In genomic region chr16:3173892-3174617, GRCh38 we compare ENCODE assay signal across 1 cellular context.
TF ChIP-seq lines count a peak whose summit lies in the region.

No MANE protein-coding gene starts in this region.

TF ChIP-seq in K562, 482 proteins besides CTCF, POLR2A, EP300 and RAD21 (continued from another document and continues in another):
- TF ChIP-seq NKRF (IDR thresholded peaks at IDR 0.05; ENCODE audit: borderline replicate concordance) (peak; percentile 41; the same call in 1 of the 2 replicates), SAFB2 (IDR thresholded peaks at IDR 0.05; ENCODE audit: borderline replicate concordance, low read depth, low read length, severe bottlenecking) (no peak), HCFC1 (IDR thresholded peaks at IDR 0.05; ENCODE audit: low read depth, low read length) (peak; percentile 26; the same call in 1 of the 2 replicates), ZNF274 (IDR thresholded peaks at IDR 0.05; ENCODE audit: borderline replicate concordance, low read depth, low read length) (no peak), SP1 (CRISPR knock-in tag; IDR thresholded peaks at IDR 0.05) (peak; percentile 42; the same call in 1 of the 2 replicates), ZBTB2 (IDR thresholded peaks at IDR 0.05) (0 out of 2 replicates have a peak, but pooled peaks have one; percentile 20), TFAP4 (CRISPR knock-in tag; IDR thresholded peaks at IDR 0.05; ENCODE audit: borderline replicate concordance) (peak; percentile 42), CHD4 (IDR thresholded peaks at IDR 0.05; ENCODE audit: insufficient read depth, insufficient replicate concordance, low read depth, low read length, poor library complexity, severe bottlenecking) (no peak), USF1 (CRISPR knock-in tag; IDR thresholded peaks at IDR 0.05) (peak; percentile 69), ZBTB40 (IDR thresholded peaks at IDR 0.05) (no peak), ZBTB40 (CRISPR knock-in tag; IDR thresholded peaks at IDR 0.05) (0 out of 2 replicates have a peak, but pooled peaks have one; percentile 23), CREB1 (IDR thresholded peaks at IDR 0.05) (no peak), CREB1 (CRISPR knock-in tag; IDR thresholded peaks at IDR 0.05) (peak; percentile 33; the same call in 1 of the 2 replicates), HDAC2 (IDR thresholded peaks at IDR 0.05) (0 out of 2 replicates have a peak, but pooled peaks have one; percentile 32), FUS (optimal IDR thresholded peaks at IDR 0.05; ENCODE audit: low read depth, low read length) (no peak), ZFPM2 (CRISPR knock-in tag; IDR thresholded peaks at IDR 0.05) (no peak), MYC (IDR thresholded peaks at IDR 0.05; ENCODE audit: low read depth, low read length) (peak; percentile 60), MYC (CRISPR knock-in tag; IDR thresholded peaks at IDR 0.05; ENCODE audit: borderline replicate concordance, low read depth) (no peak), CXXC5 (CRISPR knock-in tag; IDR thresholded peaks at IDR 0.05) (peak; percentile 38; the same call in 1 of the 2 replicates), VEZF1 (CRISPR knock-in tag; IDR thresholded peaks at IDR 0.05) (peak; percentile 47), MXD1 (CRISPR knock-in tag; IDR thresholded peaks at IDR 0.05; ENCODE audit: borderline replicate concordance, poor library complexity, severe bottlenecking) (no peak), ZBTB7A (IDR thresholded peaks at IDR 0.05; ENCODE audit: borderline replicate concordance, control insufficient read depth, low read depth, low read length) (peak; percentile 63; the same call in 1 of the 2 replicates), SOX6 (IDR thresholded peaks at IDR 0.05) (0 out of 2 replicates have a peak, but pooled peaks have one; percentile 20), RAD51 (IDR thresholded peaks at IDR 0.05; ENCODE audit: borderline replicate concordance, low read depth) (peak; percentile 70), MAZ (CRISPR knock-in tag; conservative IDR thresholded peaks at IDR 0.05 in 1 of 2, IDR thresholded peaks at IDR 0.05 in 1 of 2) (peak in 1 of 2 experiments; percentile 47; a peak in 3 of 4 replicates), ZNF764 (CRISPR knock-in tag; IDR thresholded peaks at IDR 0.05; ENCODE audit: low read depth) (0 out of 2 replicates have a peak, but pooled peaks have one; percentile 43), HMGN3 (IDR thresholded peaks at IDR 0.05; ENCODE audit: borderline replicate concordance, extremely low read depth, insufficient read length, low read depth, low read length) (no peak), ZFX (CRISPR knock-in tag; IDR thresholded peaks at IDR 0.05) (peak; percentile 30; the same call in 1 of the 2 replicates), PHF8 (IDR thresholded peaks at IDR 0.05; ENCODE audit: borderline replicate concordance, low read length) (no peak; the same call in 1 of the 2 replicates), NBN (IDR thresholded peaks at IDR 0.05; ENCODE audit: low read depth) (peak; percentile 76; the same call in 1 of the 2 replicates), SMAD3 (CRISPR knock-in tag; conservative IDR thresholded peaks at IDR 0.05) (no peak), FOXA3 (CRISPR knock-in tag; conservative IDR thresholded peaks at IDR 0.05 in 1 of 2, IDR thresholded peaks at IDR 0.05 in 1 of 2) (0 out of 4 replicates have a peak, but pooled peaks of 1 of the 2 experiments have one; percentile 51), STAT6 (CRISPR knock-in tag; IDR thresholded peaks at IDR 0.05) (no peak), ADNP (tag; IDR thresholded peaks at IDR 0.05) (0 out of 2 replicates have a peak, but pooled peaks have one; percentile 63), RBFOX2 (IDR thresholded peaks at IDR 0.05; ENCODE audit: low read depth, low read length) (no peak), FOXK2 (conservative IDR thresholded peaks at IDR 0.05 in 1 of 2, IDR thresholded peaks at IDR 0.05 in 1 of 2; ENCODE audit: low read depth in 2 of 2) (0 out of 4 replicates have a peak, but pooled peaks of 1 of the 2 experiments have one; percentile 11), NFIC (IDR thresholded peaks at IDR 0.05) (peak; percentile 27; the same call in 1 of the 2 replicates), ATF1 (CRISPR knock-in tag; IDR thresholded peaks at IDR 0.05) (no peak), ATF1 (tag; IDR thresholded peaks at IDR 0.05) (no peak; the same call in 1 of the 2 replicates), MTA3 (IDR thresholded peaks at IDR 0.05; ENCODE audit: borderline replicate concordance) (0 out of 2 replicates have a peak, but pooled peaks have one; percentile 31), CTBP1 (IDR thresholded peaks at IDR 0.05; ENCODE audit: borderline replicate concordance) (peak; percentile 49; the same call in 1 of the 2 replicates)
